Comparison of ENCODE assay signal across 9 cellular contexts in genomic region chr7:95420996-95421846, GRCh38. TPM values are rescaled to one million over a fixed set of nuclear protein-coding genes. Genes with fewer than 3 reads are reported as not detected.
DNase-seq lines count a peak whose midpoint lies in the region; ATAC-seq, FAIRE-seq and TF ChIP-seq lines count a peak whose summit lies in the region.
"Had no signal": no experiment of that assay in that cellular context is flagged by ENCODE, and none has a peak within 500 bp of the region (broad histone marks: within the 10 kb centered on the region; RNA-seq: fewer than 3 reads in every experiment).

No MANE protein-coding gene starts in this region.

- H3K4me1 ChIP-seq in right cardiac atrium (ENCODE audit: control insufficient read depth, insufficient read depth, low read length) (peaks cover 3% of the 10 kb centered on the region), heart left ventricle (peaks cover 0 to 11% (median 0%) of the 10 kb centered on the region in 12 donors), PC-9 (replicated peaks; ENCODE audit: insufficient read depth) (no peaks in the 10 kb centered on the region), upper lobe of left lung (peaks cover 14 to 31% (median 21%) of the 10 kb centered on the region in 4 donors), foreskin keratinocyte (no peaks in the 10 kb centered on the region)

- no peak overlapping the region for H3K27ac ChIP-seq in right cardiac atrium (ENCODE audit: low read length)
- no peak overlapping the region for H3K27ac ChIP-seq in heart left ventricle
- H3K27ac ChIP-seq in PC-9 = no peak overlapping the region
- H3K27ac ChIP-seq in upper lobe of left lung = peak overlapping the region in 3 of 4 donors; percentile 17 to 42 (median 19)
- H3K27ac ChIP-seq in foreskin keratinocyte = no peak overlapping the region

- CTCF ChIA-PET in PC-9 (lab: Charles Lee) = interaction anchor here (0.7 kb wide), 1 partner anchor 558 kb away, joined by 4 read pairs; no protein-coding TSS in a partner anchor

- H3K4me3 ChIP-seq in right cardiac atrium (ENCODE audit: low read length) (no peak overlapping the region), heart left ventricle (no peak overlapping the region), PC-9 (no peak overlapping the region), upper lobe of left lung (no peak overlapping the region)

- TF ChIP-seq POLR2A in heart left ventricle (IDR thresholded peaks at IDR 0.05) (no peak), upper lobe of left lung (IDR thresholded peaks at IDR 0.05) (no peak)

- intact Hi-C loops in right cardiac atrium (cut with DNase I) = no loop called here
- intact Hi-C loops in heart left ventricle (cut with DNase I) = no loop called here
- intact Hi-C loops in PC-9 (cut with micrococcal nuclease; ENCODE audit: unreplicated experiment) = no loop called here

- H2AFZ ChIP-seq in PC-9 = no peak overlapping the region

- peak; percentile 51 to 64 for ATAC-seq in right cardiac atrium
- no peak for ATAC-seq in heart left ventricle
- ATAC-seq in upper lobe of left lung (ENCODE audit: low FRiP score in 2 of 2) = peak; percentile 16 to 52
- ATAC-seq in foreskin keratinocyte = no peak

- POLR2A ChIA-PET in PC-9 (lab: Charles Lee; ENCODE audit: unreplicated experiment) = no interaction called here

- H3K9me2 ChIP-seq in PC-9 (ENCODE audit: insufficient read depth) = no peaks in the 10 kb centered on the region

- TF ChIP-seq EP300 in upper lobe of left lung (IDR thresholded peaks at IDR 0.05) = no peak

- H3K27me3 ChIP-seq in right cardiac atrium (ENCODE audit: control insufficient read depth, insufficient read depth) (no peaks in the 10 kb centered on the region), heart left ventricle (no peaks in the 10 kb centered on the region), PC-9 (ENCODE audit: insufficient read depth, low read depth) (no peaks in the 10 kb centered on the region), upper lobe of left lung (no peaks in the 10 kb centered on the region), foreskin keratinocyte (no peaks in the 10 kb centered on the region)

- H3K36me3 ChIP-seq in heart left ventricle = peaks cover 0 to 26% (median 4%) of the 10 kb centered on the region in 9 donors
- no peaks in the 10 kb centered on the region for H3K36me3 ChIP-seq in PC-9 (ENCODE audit: low read depth)
- peaks cover 0 to 24% (median 2%) of the 10 kb centered on the region in 4 donors for H3K36me3 ChIP-seq in upper lobe of left lung

- H3F3A ChIP-seq in PC-9 (ENCODE audit: insufficient read depth, low read depth) = no peaks in the 10 kb centered on the region

- 59% methylated on average over 2 of the region's 2 CpGs for WGBS in right cardiac atrium
- 89 to 96% (median 95%) methylated on average over 2 of the region's 2 CpGs for WGBS in heart left ventricle, 4 donors
- WGBS in upper lobe of left lung, 2 donors = 57 to 58% methylated on average over 2 of the region's 2 CpGs

- BruUV-seq in PC-9 (replicated peaks; lab: Mats Ljungman, UMichigan) = no TSS peak

- H3K4me2 ChIP-seq in PC-9 = no peak overlapping the region

- H4K20me1 ChIP-seq in PC-9 (ENCODE audit: insufficient read depth) = no peaks in the 10 kb centered on the region

- H3K9me3 ChIP-seq in right cardiac atrium (ENCODE audit: control insufficient read depth, low read length) (no peaks in the 10 kb centered on the region), heart left ventricle (no peaks in the 10 kb centered on the region), PC-9 (ENCODE audit: insufficient read depth, low read depth) (no peaks in the 10 kb centered on the region), upper lobe of left lung (no peaks in the 10 kb centered on the region)

- DNase-seq in right cardiac atrium (no peak), heart left ventricle (no peak), PC-9 (peak; percentile 3 to 55), inferior parietal cortex (ENCODE audit: extremely low spot score) (peak; percentile 53), upper lobe of left lung (no peak), foreskin keratinocyte (no peak), HuH-7 (ENCODE audit: low spot score) (no peak), RCC 7860 (ENCODE audit: low spot score) (no peak)

- FAIRE-seq in RCC 7860 (lab: Jason Lieb, UNC) = no peak

- no peaks in the 10 kb centered on the region for H3K79me2 ChIP-seq in PC-9 (ENCODE audit: low read depth)

- TF ChIP-seq CTCF in heart left ventricle (IDR thresholded peaks at IDR 0.05) = no peak
- TF ChIP-seq CTCF in PC-9 (conservative IDR thresholded peaks at IDR 0.05) = no peak
- no peak for TF ChIP-seq CTCF in upper lobe of left lung (IDR thresholded peaks at IDR 0.05)
- no peak for TF ChIP-seq CTCF in foreskin keratinocyte (conservative IDR thresholded peaks at IDR 0.05)

RNA-seq across cellular contexts. Expression of gene PON2, which starts 13.6 kb away (rescaled TPM):
- total RNA-seq in right cardiac atrium = 10 to 100 TPM; 47.6 to 69.0 (median 61.4) TPM
- 51.0 TPM for polyA plus RNA-seq in right cardiac atrium
- 10 to 100 TPM; 26.3 to 50.6 (median 35.7) TPM for total RNA-seq in heart left ventricle
- 10 to 100 TPM; 16.6 to 29.5 TPM for polyA plus RNA-seq in heart left ventricle
- 45.8 and 50.3 TPM in 2 replicates for total RNA-seq in PC-9 (2021)
- 100 to 1,000 TPM; 128 to 476 (median 197) TPM for total RNA-seq in upper lobe of left lung
- total RNA-seq in foreskin keratinocyte = 48.8 and 57.5 TPM in 2 replicates
- polyA plus RNA-seq in foreskin keratinocyte = 42.0 and 44.6 TPM in 2 replicates

RNA-seq across cellular contexts. Expression of gene PON3, which starts 25.0 kb away (rescaled TPM):
- total RNA-seq in right cardiac atrium = 1 to 10 TPM; 1.0 to 1.9 (median 1.4) TPM
- polyA plus RNA-seq in right cardiac atrium = 1.8 TPM
- total RNA-seq in heart left ventricle = 1 to 10 TPM in 2 of 9 donors, under 1 TPM in 7; 0.28 to 1.8 (median 0.70) TPM
- polyA plus RNA-seq in heart left ventricle = under 1 TPM; 0.21 to 0.80 TPM
- 0.85 and 1.5 TPM in 2 replicates for total RNA-seq in PC-9 (2021)
- 10 to 100 TPM; 10.4 to 67.2 (median 23.2) TPM for total RNA-seq in upper lobe of left lung
- 1.7 and 2.0 TPM in 2 replicates for total RNA-seq in foreskin keratinocyte
- polyA plus RNA-seq in foreskin keratinocyte = 1.6 and 2.6 TPM in 2 replicates
- polyA plus RNA-seq: CD14-positive monocyte had no signal

Comparison
In these comparisons a context has a peak if more than half of its experiments do, and no peak if none do; other contexts are left out.
1. ATAC-seq: peak in right cardiac atrium (2 of 2) and upper lobe of left lung (2 of 2); none in heart left ventricle (0 of 4) and foreskin keratinocyte (single experiment).
2. DNase-seq: peak in PC-9 (2 of 2) and inferior parietal cortex (single experiment); none in right cardiac atrium (0 of 3), heart left ventricle (0 of 5), upper lobe of left lung (0 of 2), foreskin keratinocyte (0 of 2), HuH-7 (single experiment) and RCC 7860 (single experiment).
3. H3K27ac ChIP-seq: peak in upper lobe of left lung (3 of 4); none in right cardiac atrium (single experiment), heart left ventricle (0 of 12), PC-9 (single experiment) and foreskin keratinocyte (single experiment).